ENCODE assay signal across 11 cellular contexts in genomic region chr1:59707216-59707615, GRCh38.
DNase-seq lines count a peak whose midpoint lies in the region; ATAC-seq, FAIRE-seq and TF ChIP-seq lines count a peak whose summit lies in the region.
"Had no signal": no experiment of that assay in that cellular context is flagged by ENCODE, and none has a peak within 500 bp of the region (broad histone marks: within the 10 kb centered on the region; RNA-seq: fewer than 3 reads in every experiment).

No MANE protein-coding gene starts in this region.

- no peaks in the 10 kb centered on the region for H4K20me1 ChIP-seq in MM.1S (ENCODE audit: insufficient read depth, low read length)

- no peaks in the 10 kb centered on the region for H3K27me3 ChIP-seq in RWPE2 (ENCODE audit: insufficient read depth, poor library complexity, severe bottlenecking)
- H3K27me3 ChIP-seq in MM.1S (replicated peaks; ENCODE audit: insufficient read depth, low read length): no peaks in the 10 kb centered on the region
- no peaks in the 10 kb centered on the region for H3K27me3 ChIP-seq in small intestine (ENCODE audit: control insufficient read depth in 2 of 2, insufficient read depth in 2 of 2, low read length in 2 of 2)

- 64 to 89% (median 88%) methylated on average over 5 of the region's 5 CpGs for WGBS in small intestine, 3 donors

- H3K36me3 ChIP-seq in RWPE2 (ENCODE audit: low read depth): no peaks in the 10 kb centered on the region
- no peaks in the 10 kb centered on the region for H3K36me3 ChIP-seq in MM.1S (replicated peaks; ENCODE audit: insufficient read depth, low read length)
- H3K36me3 ChIP-seq in small intestine (ENCODE audit: control insufficient read depth in 2 of 2, insufficient read depth in 2 of 2, low read length in 2 of 2): peaks cover 0 to 2% of the 10 kb centered on the region in 2 donors

- H3K4me3 Mint-ChIP-seq in osteocyte (ENCODE audit: unreplicated experiment): no peak overlapping the region

- H3K27ac Mint-ChIP-seq in osteocyte (ENCODE audit: unreplicated experiment): peak overlapping the region; percentile 63

- H2AFZ ChIP-seq in MM.1S (ENCODE audit: low read length): no peak overlapping the region

- H3K36me3 Mint-ChIP-seq in osteocyte (ENCODE audit: unreplicated experiment): no peaks in the 10 kb centered on the region

- H3K27ac ChIP-seq in RWPE2 (ENCODE audit: poor library complexity, severe bottlenecking) (peak overlapping the region; percentile 46), MM.1S (ENCODE audit: low read length) (no peak overlapping the region), small intestine (ENCODE audit: low read depth in 1 of 2, low read length in 1 of 2) (peak overlapping the region in 1 of 2 donors; percentile 69)

- no peaks in the 10 kb centered on the region for H3K9me2 ChIP-seq in MM.1S (replicated peaks; ENCODE audit: insufficient read depth, low read length)

- no peak overlapping the region for H3K9ac ChIP-seq in MM.1S (ENCODE audit: low read length)

- H3K9me3 ChIP-seq in RWPE2 (ENCODE audit: severe bottlenecking) (no peaks in the 10 kb centered on the region), MM.1S (replicated peaks; ENCODE audit: insufficient read depth, low read length) (no peaks in the 10 kb centered on the region), small intestine (ENCODE audit: control insufficient read depth, low read depth) (no peaks in the 10 kb centered on the region)

- no peaks in the 10 kb centered on the region for H3K79me2 ChIP-seq in MM.1S (ENCODE audit: low read length)

- H3K9me3 Mint-ChIP-seq in osteocyte (ENCODE audit: unreplicated experiment): no peaks in the 10 kb centered on the region

- FAIRE-seq in small intestine (lab: Jason Lieb, UNC): no peak

- ATAC-seq in RWPE2 (ENCODE audit: low read depth) (peak; percentile 99), GM19395 (IDR thresholded peaks at IDR 0.05; ENCODE audit: unreplicated experiment) (no peak)

- H3K4me3 ChIP-seq in RWPE2 (ENCODE audit: severe bottlenecking): no peak overlapping the region
- no peak overlapping the region for H3K4me3 ChIP-seq in fibroblast of the aortic adventitia (ENCODE audit: low read depth, low read length)
- no peak overlapping the region for H3K4me3 ChIP-seq in MM.1S (ENCODE audit: low read length)
- no peak overlapping the region for H3K4me3 ChIP-seq in small intestine (ENCODE audit: low read depth in 1 of 2, low read length in 2 of 2)

- peak; percentile 83 for DNase-seq in AG09319 (ENCODE audit: extremely low read depth, low read depth)
- DNase-seq in RWPE2 (ENCODE audit: low spot score): no peak
- DNase-seq in fibroblast of the aortic adventitia (ENCODE audit: low read depth): peak; percentile 97
- no peak for DNase-seq in osteocyte (ENCODE audit: extremely low spot score, unreplicated experiment)
- DNase-seq in MM.1S: no peak
- no peak for DNase-seq in small intestine
- DNase-seq in cortex of kidney (lab: John Stamatoyannopoulos, UW): no peak
- DNase-seq: DMS 273 treated with DMSO at 0.1 percent for 48 hours, MV-4-11, T-helper 2 cell had no signal

- no peaks in the 10 kb centered on the region for H3F3A ChIP-seq in MM.1S (ENCODE audit: insufficient read depth, low read length)

- H3K4me2 ChIP-seq in MM.1S (ENCODE audit: low read depth, low read length): no peak overlapping the region

- H3K4me1 ChIP-seq in RWPE2 (ENCODE audit: insufficient read depth, poor library complexity, severe bottlenecking): peaks cover 20% of the 10 kb centered on the region
- no peaks in the 10 kb centered on the region for H3K4me1 ChIP-seq in MM.1S (ENCODE audit: low read length)
- H3K4me1 ChIP-seq in small intestine (ENCODE audit: control insufficient read depth in 2 of 2, insufficient read depth in 1 of 2, low read depth in 1 of 2, low read length in 1 of 2): peaks cover 0 to 2% of the 10 kb centered on the region in 2 donors

- TF ChIP-seq CTCF in AG09319 (IDR thresholded peaks at IDR 0.05; ENCODE audit: low read depth, low read length) (no peak), RWPE2 (IDR thresholded peaks at IDR 0.05; ENCODE audit: poor library complexity, severe bottlenecking) (no peak), fibroblast of the aortic adventitia (IDR thresholded peaks at IDR 0.05; ENCODE audit: insufficient read depth, low read length) (no peak), osteocyte (IDR thresholded peaks at IDR 0.05) (no peak), MM.1S (IDR thresholded peaks at IDR 0.05; ENCODE audit: low read length) (no peak)

- H3K4me1 Mint-ChIP-seq in osteocyte (ENCODE audit: unreplicated experiment): peaks cover 43% of the 10 kb centered on the region

- H3K27me3 Mint-ChIP-seq in osteocyte (ENCODE audit: unreplicated experiment): no peaks in the 10 kb centered on the region

Comparison
In these comparisons a context has a peak if more than half of its experiments do, and no peak if none do; other contexts are left out.
1. DNase-seq: peak in AG09319 (single experiment) and fibroblast of the aortic adventitia (single experiment); none in RWPE2 (single experiment), osteocyte (single experiment), MM.1S (single experiment), small intestine (single experiment) and cortex of kidney (single experiment).